19 cellular contexts compared by ENCODE assay signal in the genomic region with DNA sequence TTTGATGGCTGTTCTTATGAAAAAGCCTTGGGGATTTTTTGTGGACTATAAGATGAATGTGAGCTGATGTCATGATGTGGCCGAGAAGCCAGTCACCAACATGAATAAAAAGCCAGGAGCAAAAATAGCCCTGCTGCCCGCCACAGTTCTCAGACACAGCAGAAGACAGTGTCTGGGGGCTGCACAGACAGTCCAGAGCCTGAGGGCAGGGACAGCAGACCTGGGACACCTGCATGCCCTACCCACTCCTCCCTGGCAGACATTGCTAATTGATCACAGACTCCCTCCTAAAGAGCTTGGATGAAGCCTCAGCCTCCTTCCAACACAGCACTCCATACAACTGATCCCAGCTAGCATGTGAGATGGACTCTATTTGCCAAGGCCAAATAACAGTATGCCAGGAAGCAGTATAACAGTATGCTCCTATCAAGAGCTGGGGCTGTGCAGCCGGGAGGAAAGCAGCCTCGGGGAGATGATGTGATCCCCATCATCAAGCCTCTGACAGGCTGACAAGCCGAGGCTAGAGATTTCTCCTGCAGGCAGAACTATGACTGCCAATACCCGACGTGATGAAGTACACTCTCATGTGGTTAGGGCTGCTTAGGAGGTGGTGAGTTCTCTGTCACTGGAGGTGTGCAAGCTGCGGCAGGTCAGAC.
DNase-seq lines count a peak whose midpoint lies in the region; ATAC-seq and TF ChIP-seq lines count a peak whose summit lies in the region.
"Had no signal": no experiment of that assay in that cellular context is flagged by ENCODE, and none has a peak within 500 bp of the region (broad histone marks: within the 10 kb centered on the region; RNA-seq: fewer than 3 reads in every experiment).

No MANE protein-coding gene starts in this region.

- H4K20me1 ChIP-seq in osteoblast (ENCODE audit: insufficient read depth, low read length): peaks cover 40% of the 10 kb centered on the region

- no peaks in the 10 kb centered on the region for H3K9me3 ChIP-seq in CD4-positive, CD25-positive, alpha-beta regulatory T cell (ENCODE audit: control insufficient read depth in 2 of 2, low read length in 2 of 2)
- H3K9me3 ChIP-seq in T-helper 17 cell (ENCODE audit: control insufficient read depth, low read length, poor library complexity, severe bottlenecking): no peaks in the 10 kb centered on the region
- H3K9me3 ChIP-seq in osteoblast (ENCODE audit: low read depth, low read length): no peaks in the 10 kb centered on the region
- H3K9me3 ChIP-seq: gastroesophageal sphincter, uterus had no signal

- no peak for ATAC-seq in CD4-positive, CD25-positive, alpha-beta regulatory T cell (ENCODE audit: low read depth in 2 of 2)
- no peak for ATAC-seq in T-helper 17 cell
- ATAC-seq in effector memory CD8-positive, alpha-beta T cell (replicated peaks): no peak
- ATAC-seq: gastroesophageal sphincter, T-cell had no signal

- TF ChIP-seq CTCF in osteoblast (IDR thresholded peaks at IDR 0.05; ENCODE audit: extremely low read depth, low read depth, low read length): no peak

- peaks cover 0 to 58% (median 46%) of the 10 kb centered on the region in 4 donors for H3K4me1 Mint-ChIP-seq in CD4-positive, CD25-positive, alpha-beta regulatory T cell
- peaks cover 43% of the 10 kb centered on the region for H3K4me1 Mint-ChIP-seq in T-helper 17 cell
- H3K4me1 Mint-ChIP-seq in effector memory CD8-positive, alpha-beta T cell (ENCODE audit: low read depth in 2 of 2): peaks cover 47 to 56% of the 10 kb centered on the region in 2 donors

- H2AFZ ChIP-seq in osteoblast (ENCODE audit: low read length): no peak overlapping the region

- peaks cover 23% of the 10 kb centered on the region for H3K4me1 ChIP-seq in CD4-positive, CD25-positive, alpha-beta regulatory T cell (ENCODE audit: control insufficient read depth, insufficient read depth, low read length, poor library complexity, severe bottlenecking)
- peaks cover 33% of the 10 kb centered on the region for H3K4me1 ChIP-seq in osteoblast (ENCODE audit: insufficient read depth, low read length)

- H3K4me3 Mint-ChIP-seq in CD4-positive, CD25-positive, alpha-beta regulatory T cell: no peak overlapping the region
- no peak overlapping the region for H3K4me3 Mint-ChIP-seq in T-helper 17 cell
- H3K4me3 Mint-ChIP-seq in effector memory CD8-positive, alpha-beta T cell: peak overlapping the region in 1 of 2 donors; percentile 61
- H3K4me3 Mint-ChIP-seq: CD14-positive monocyte, T-cell had no signal

- peaks cover 12% of the 10 kb centered on the region for H3K36me3 Mint-ChIP-seq in CD4-positive, CD25-positive, alpha-beta regulatory T cell
- H3K36me3 Mint-ChIP-seq in T-helper 17 cell (ENCODE audit: low read depth): no peaks in the 10 kb centered on the region
- peaks cover 16% of the 10 kb centered on the region for H3K36me3 Mint-ChIP-seq in effector memory CD8-positive, alpha-beta T cell (ENCODE audit: insufficient read depth)
- H3K36me3 Mint-ChIP-seq: T-cell had no signal

- no peak for DNase-seq in CD4-positive, CD25-positive, alpha-beta regulatory T cell
- DNase-seq in T-helper 17 cell (no peak), osteoblast (ENCODE audit: insufficient read length, low spot score, missing footprints) (peak; percentile 92), G401 (ENCODE audit: low spot score) (no peak), NCI-H2171 (lab: John Stamatoyannopoulos, UW) (no peak), MV-4-11 (lab: John Stamatoyannopoulos, UW) (no peak), Kasumi-1 (lab: John Stamatoyannopoulos, UW) (no peak)
- no peak for DNase-seq in effector memory CD8-positive, alpha-beta T cell
- DNase-seq: activated CD4-positive, CD25-positive, alpha-beta regulatory T cell treated with anti-CD3 and anti-CD28 coated beads, Interleukin-2, amount 50 U/mL, for 72 hours; EL; KBM-7; NCI-H1436 treated with DMSO at 0.1 percent for 48 hours; NCI-H510A; stimulated activated CD4-positive, alpha-beta T cell treated with anti-CD3 and anti-CD28 coated beads, Interleukin-1b, Interleukin-23, amount 100 ng/mL, for 48 hours; stimulated activated CD8-positive, alpha-beta memory T cell treated with anti-CD3 and anti-CD28 coated beads, Interleukin-4, amount 100 ng/mL, for 48 hours; T-cell; uterus had no signal

- peaks cover 44% of the 10 kb centered on the region for H3K79me2 ChIP-seq in osteoblast (ENCODE audit: insufficient read depth, low read length)

- H3K27me3 ChIP-seq in CD4-positive, CD25-positive, alpha-beta regulatory T cell (ENCODE audit: control insufficient read depth, insufficient read depth, low read length): no peaks in the 10 kb centered on the region
- no peaks in the 10 kb centered on the region for H3K27me3 ChIP-seq in osteoblast (ENCODE audit: insufficient read depth, low read length)
- H3K27me3 ChIP-seq: gastroesophageal sphincter, uterus had no signal

- no peak overlapping the region for H3K27ac ChIP-seq in CD4-positive, CD25-positive, alpha-beta regulatory T cell (ENCODE audit: insufficient read depth, low read length, poor library complexity, severe bottlenecking)
- H3K27ac ChIP-seq in osteoblast (ENCODE audit: low read depth, low read length): peak overlapping the region; percentile 51
- H3K27ac ChIP-seq: uterus had no signal

- no peaks in the 10 kb centered on the region for H3K9me3 Mint-ChIP-seq in CD4-positive, CD25-positive, alpha-beta regulatory T cell
- no peaks in the 10 kb centered on the region for H3K9me3 Mint-ChIP-seq in effector memory CD8-positive, alpha-beta T cell
- H3K9me3 Mint-ChIP-seq: CD14-positive monocyte, T-cell had no signal

- peak overlapping the region in 2 of 3 donors; percentile 54 to 65 for H3K27ac Mint-ChIP-seq in CD4-positive, CD25-positive, alpha-beta regulatory T cell
- peak overlapping the region; percentile 43 for H3K27ac Mint-ChIP-seq in T-helper 17 cell
- peak overlapping the region; percentile 69 to 86 for H3K27ac Mint-ChIP-seq in effector memory CD8-positive, alpha-beta T cell

- H3K4me3 ChIP-seq in CD4-positive, CD25-positive, alpha-beta regulatory T cell (ENCODE audit: low read depth, low read length): no peak overlapping the region
- no peak overlapping the region for H3K4me3 ChIP-seq in osteoblast (ENCODE audit: insufficient read depth, low read length)
- H3K4me3 ChIP-seq: gastroesophageal sphincter, uterus had no signal

- in situ Hi-C loops in G401 (cut with HindIII; ENCODE audit: low sequenced_read_pairs): loop anchor here (10.0 kb wide), 1 partner anchor 62 kb away; no protein-coding TSS in a partner anchor

- no peak overlapping the region for H3K4me2 ChIP-seq in osteoblast (ENCODE audit: insufficient read depth, low read length)

- peaks cover 13% of the 10 kb centered on the region for H3K36me3 ChIP-seq in CD4-positive, CD25-positive, alpha-beta regulatory T cell (ENCODE audit: control insufficient read depth, insufficient read depth, low read length)
- no peaks in the 10 kb centered on the region for H3K36me3 ChIP-seq in osteoblast (ENCODE audit: insufficient read depth, low read length)
- H3K36me3 ChIP-seq: uterus had no signal

- no peaks in the 10 kb centered on the region for H3K27me3 Mint-ChIP-seq in CD4-positive, CD25-positive, alpha-beta regulatory T cell
- no peaks in the 10 kb centered on the region for H3K27me3 Mint-ChIP-seq in T-helper 17 cell
- H3K27me3 Mint-ChIP-seq in effector memory CD8-positive, alpha-beta T cell: no peaks in the 10 kb centered on the region
- H3K27me3 Mint-ChIP-seq: T-cell had no signal
